In genomic region chr2:3127279-3127690, GRCh38 we compare ENCODE assay signal across 12 cellular contexts.
DNase-seq lines count a peak whose midpoint lies in the region; ATAC-seq and TF ChIP-seq lines count a peak whose summit lies in the region.
"Had no signal": no experiment of that assay in that cellular context is flagged by ENCODE, and none has a peak within 500 bp of the region (broad histone marks: within the 10 kb centered on the region; RNA-seq: fewer than 3 reads in every experiment).

No MANE protein-coding gene starts in this region.

- DNase-seq in activated naive CD8-positive, alpha-beta T cell treated with anti-CD3 and anti-CD28 coated beads, Interleukin-2, amount 50 U/mL, for 24 hours, result no peak
- DNase-seq in T-helper 17 cell, result no peak
- DNase-seq in smooth muscle cell (lab: John Stamatoyannopoulos, UW; ENCODE audit: unreplicated experiment), result no peak
- DNase-seq in SW480 (ENCODE audit: low spot score), result no peak
- DNase-seq: NCI-H1417 treated with DMSO at 0.1 percent for 48 hours had no signal

- H3F3A ChIP-seq in smooth muscle cell (ENCODE audit: low read depth), result peaks cover 4% of the 10 kb centered on the region

- peaks cover 5% of the 10 kb centered on the region for H3K4me1 ChIP-seq in smooth muscle cell (ENCODE audit: low read depth)
- H3K4me1 ChIP-seq: foreskin keratinocyte had no signal

- no peak overlapping the region for H3K4me3 ChIP-seq in smooth muscle cell
- H3K4me3 ChIP-seq: cardiac muscle cell had no signal

- WGBS in smooth muscle cell (ENCODE audit: low lambda C conversion rate), result 46% methylated on average over 15 of the region's 15 CpGs

- no peaks in the 10 kb centered on the region for H3K79me2 ChIP-seq in smooth muscle cell (ENCODE audit: low read depth)

- no peak overlapping the region for H3K9ac ChIP-seq in smooth muscle cell (ENCODE audit: low read depth)

- H3K27me3 Mint-ChIP-seq in activated naive CD8-positive, alpha-beta T cell, result peaks cover 2% of the 10 kb centered on the region
- H3K27me3 Mint-ChIP-seq in activated naive CD8-positive, alpha-beta T cell treated with anti-CD3 and anti-CD28 coated beads, Interleukin-2, amount 50 U/mL, for 24 hours, result peaks cover 5% of the 10 kb centered on the region
- H3K27me3 Mint-ChIP-seq in T-helper 17 cell, result peaks cover 7% of the 10 kb centered on the region

- peak overlapping the region; percentile 47 for H3K4me3 Mint-ChIP-seq in activated naive CD8-positive, alpha-beta T cell
- H3K4me3 Mint-ChIP-seq in activated naive CD8-positive, alpha-beta T cell treated with anti-CD3 and anti-CD28 coated beads, Interleukin-2, amount 50 U/mL, for 24 hours, result no peak overlapping the region
- peak overlapping the region; percentile 74 for H3K4me3 Mint-ChIP-seq in T-helper 17 cell

- H2AFZ ChIP-seq in smooth muscle cell (ENCODE audit: low read depth), result no peak overlapping the region

- no peaks in the 10 kb centered on the region for H3K36me3 Mint-ChIP-seq in activated naive CD8-positive, alpha-beta T cell
- H3K36me3 Mint-ChIP-seq in activated naive CD8-positive, alpha-beta T cell treated with anti-CD3 and anti-CD28 coated beads, Interleukin-2, amount 50 U/mL, for 24 hours (ENCODE audit: low read depth), result no peaks in the 10 kb centered on the region
- peaks cover 2% of the 10 kb centered on the region for H3K36me3 Mint-ChIP-seq in T-helper 17 cell (ENCODE audit: low read depth)

- peak overlapping the region; percentile 58 for H3K4me2 ChIP-seq in smooth muscle cell

- no peaks in the 10 kb centered on the region for H3K27me3 ChIP-seq in smooth muscle cell (ENCODE audit: low read depth)
- H3K27me3 ChIP-seq: cardiac muscle cell, foreskin keratinocyte had no signal

- H3K36me3 ChIP-seq in smooth muscle cell (ENCODE audit: low read depth), result no peaks in the 10 kb centered on the region
- H3K36me3 ChIP-seq: cardiac muscle cell had no signal

- H3K27ac ChIP-seq in smooth muscle cell (ENCODE audit: low read depth), result peak overlapping the region; percentile 52
- H3K27ac ChIP-seq: cardiac muscle cell, foreskin keratinocyte, HL-60 had no signal

- peaks cover 3% of the 10 kb centered on the region for H3K4me1 Mint-ChIP-seq in activated naive CD8-positive, alpha-beta T cell (ENCODE audit: low read depth)
- H3K4me1 Mint-ChIP-seq in activated naive CD8-positive, alpha-beta T cell treated with anti-CD3 and anti-CD28 coated beads, Interleukin-2, amount 50 U/mL, for 24 hours, result peaks cover 4% of the 10 kb centered on the region
- H3K4me1 Mint-ChIP-seq in T-helper 17 cell, result peaks cover 2% of the 10 kb centered on the region

- H3K9me3 ChIP-seq in T-helper 17 cell (ENCODE audit: control insufficient read depth, low read length, poor library complexity, severe bottlenecking) (no peaks in the 10 kb centered on the region), smooth muscle cell (replicated peaks; ENCODE audit: low read depth) (no peaks in the 10 kb centered on the region)

- H3K27ac Mint-ChIP-seq in activated naive CD8-positive, alpha-beta T cell, result no peak overlapping the region
- no peak overlapping the region for H3K27ac Mint-ChIP-seq in activated naive CD8-positive, alpha-beta T cell treated with anti-CD3 and anti-CD28 coated beads, Interleukin-2, amount 50 U/mL, for 24 hours
- H3K27ac Mint-ChIP-seq in T-helper 17 cell, result peak overlapping the region; percentile 65

- no peak for TF ChIP-seq CTCF in smooth muscle cell (IDR thresholded peaks at IDR 0.05; ENCODE audit: borderline replicate concordance, insufficient read depth, poor library complexity, severe bottlenecking)

- H3K9me3 Mint-ChIP-seq in activated naive CD8-positive, alpha-beta T cell (ENCODE audit: low read depth), result no peaks in the 10 kb centered on the region
- no peaks in the 10 kb centered on the region for H3K9me3 Mint-ChIP-seq in activated naive CD8-positive, alpha-beta T cell treated with anti-CD3 and anti-CD28 coated beads, Interleukin-2, amount 50 U/mL, for 24 hours

- ATAC-seq in activated naive CD8-positive, alpha-beta T cell treated with anti-CD3 and anti-CD28 coated beads, Interleukin-2, amount 50 U/mL, for 24 hours, result no peak
- ATAC-seq in HG03095 (IDR thresholded peaks at IDR 0.05; ENCODE audit: unreplicated experiment) (peak; percentile 50), T-helper 17 cell (peak; percentile 86), HG03457 (IDR thresholded peaks at IDR 0.05; ENCODE audit: unreplicated experiment) (no peak), GM19035 (IDR thresholded peaks at IDR 0.05; ENCODE audit: unreplicated experiment) (no peak)
- ATAC-seq: foreskin keratinocyte had no signal

- H4K20me1 ChIP-seq in smooth muscle cell (ENCODE audit: low read depth), result no peaks in the 10 kb centered on the region

Comparison
In these comparisons a context has a peak if more than half of its experiments do, and no peak if none do; other contexts are left out.
1. ATAC-seq: peak in HG03095 (single experiment) and T-helper 17 cell (single experiment); none in activated naive CD8-positive, alpha-beta T cell treated with anti-CD3 and anti-CD28 coated beads, Interleukin-2, amount 50 U/mL, for 24 hours (single experiment), HG03457 (single experiment) and GM19035 (single experiment).